15 cellular contexts compared by ENCODE assay signal in genomic region chr22:20563464-20563906, GRCh38. TPM values are rescaled to one million over a fixed set of nuclear protein-coding genes. Genes with fewer than 3 reads are reported as not detected.
DNase-seq lines count a peak whose midpoint lies in the region; ATAC-seq lines count a peak whose summit lies in the region.
"Had no signal": no experiment of that assay in that cellular context is flagged by ENCODE, and none has a peak within 500 bp of the region (broad histone marks: within the 10 kb centered on the region; RNA-seq: fewer than 3 reads in every experiment).

No MANE protein-coding gene starts in this region.

- H3K27ac Mint-ChIP-seq in activated CD4-positive, alpha-beta T cell treated with anti-CD3 and anti-CD28 coated beads for 36 hours, result peak overlapping the region; percentile 61
- peak overlapping the region; percentile 64 to 94 (median 90) for H3K27ac Mint-ChIP-seq in CD8-positive, alpha-beta memory T cell
- H3K27ac Mint-ChIP-seq in activated T-cell treated with anti-CD3 and anti-CD28 coated beads, Interleukin-2, amount 50 U/mL, for 72 hours, result peak overlapping the region; percentile 54
- peak overlapping the region in 9 of 10 donors; percentile 24 to 99 (median 90) for H3K27ac Mint-ChIP-seq in naive thymus-derived CD8-positive, alpha-beta T cell

- no peaks in the 10 kb centered on the region for H3K27me3 Mint-ChIP-seq in activated CD4-positive, alpha-beta T cell treated with anti-CD3 and anti-CD28 coated beads for 36 hours
- H3K27me3 Mint-ChIP-seq in CD8-positive, alpha-beta memory T cell, result peaks cover 0 to 1% of the 10 kb centered on the region in 2 donors
- H3K27me3 Mint-ChIP-seq in activated T-cell treated with anti-CD3 and anti-CD28 coated beads, Interleukin-2, amount 50 U/mL, for 72 hours (ENCODE audit: low read depth), result no peaks in the 10 kb centered on the region
- no peaks in the 10 kb centered on the region for H3K27me3 Mint-ChIP-seq in naive thymus-derived CD8-positive, alpha-beta T cell

- POLR2A ChIA-PET in activated CD4-positive, alpha-beta T cell treated with anti-CD3 and anti-CD28 coated beads for 36 hours (lab: Charles Lee), result no interaction called here
- POLR2A ChIA-PET in CD8-positive, alpha-beta memory T cell (lab: Charles Lee), result interaction anchor here (10.7 kb wide), 1 partner anchor 10 kb away, joined by 226 read pairs; no protein-coding TSS in a partner anchor
- POLR2A ChIA-PET in naive thymus-derived CD8-positive, alpha-beta T cell (lab: Charles Lee), result interaction anchor here (0.8 to 16.8 kb wide), 7 partner anchors 10 to 140 kb away, joined by 3 to 796 read pairs (median 3); partner anchors contain the start of genes KLHL22 and MED15

- H3K4me1 Mint-ChIP-seq in activated CD4-positive, alpha-beta T cell treated with anti-CD3 and anti-CD28 coated beads for 36 hours, result peaks cover 62% of the 10 kb centered on the region
- H3K4me1 Mint-ChIP-seq in CD8-positive, alpha-beta memory T cell, result peaks cover 71 to 93% (median 92%) of the 10 kb centered on the region in 3 donors
- H3K4me1 Mint-ChIP-seq in activated T-cell treated with anti-CD3 and anti-CD28 coated beads, Interleukin-2, amount 50 U/mL, for 72 hours (ENCODE audit: low read depth), result peaks cover 72% of the 10 kb centered on the region
- H3K4me1 Mint-ChIP-seq in naive thymus-derived CD8-positive, alpha-beta T cell, result peaks cover 35 to 82% (median 80%) of the 10 kb centered on the region in 4 donors

- H3K4me1 ChIP-seq in CD8-positive, alpha-beta memory T cell (ENCODE audit: insufficient read depth, low read length), result peaks cover 67% of the 10 kb centered on the region
- H3K4me1 ChIP-seq in aorta (ENCODE audit: control insufficient read depth in 1 of 2, insufficient read depth in 2 of 2, low read length in 2 of 2), result no peaks in the 10 kb centered on the region

- intact Hi-C loops in activated CD4-positive, alpha-beta T cell treated with anti-CD3 and anti-CD28 coated beads for 36 hours (cut with DNase I, micrococcal nuclease), result loop anchor here (2.0 to 10.0 kb wide), 2 partner anchors 55 to 139 kb away; no protein-coding TSS in a partner anchor
- intact Hi-C loops in aorta (cut with DNase I), result no loop called here

- 87 to 89% methylated on average over 4 of the region's 4 CpGs for WGBS in aorta, 2 donors

- H3K9me3 Mint-ChIP-seq in activated CD4-positive, alpha-beta T cell treated with anti-CD3 and anti-CD28 coated beads for 36 hours (ENCODE audit: low read depth), result peaks cover 9% of the 10 kb centered on the region
- peaks cover 0 to 8% (median 0%) of the 10 kb centered on the region in 5 donors for H3K9me3 Mint-ChIP-seq in CD8-positive, alpha-beta memory T cell
- H3K9me3 Mint-ChIP-seq in activated T-cell treated with anti-CD3 and anti-CD28 coated beads, Interleukin-2, amount 50 U/mL, for 72 hours, result peaks cover 6 to 10% of the 10 kb centered on the region in 2 donors
- peaks cover 5 to 12% (median 8%) of the 10 kb centered on the region in 9 donors for H3K9me3 Mint-ChIP-seq in naive thymus-derived CD8-positive, alpha-beta T cell

- CTCF ChIA-PET in activated CD4-positive, alpha-beta T cell treated with anti-CD3 and anti-CD28 coated beads for 36 hours (lab: Charles Lee), result interaction anchor here (0.9 to 13.1 kb wide), 12 partner anchors 11 to 185 kb away, joined by 3 to 185 read pairs (median 5); partner anchors contain the start of gene MED15
- CTCF ChIA-PET in CD8-positive, alpha-beta memory T cell (lab: Charles Lee), result interaction anchor here (1.0 to 12.6 kb wide), 14 partner anchors 8 to 107 kb away, joined by 3 to 389 read pairs (median 7); partner anchors contain the start of gene MED15

- no peak overlapping the region for H3K27ac ChIP-seq in CD8-positive, alpha-beta memory T cell (ENCODE audit: low read depth, low read length)
- no peak overlapping the region for H3K27ac ChIP-seq in aorta (ENCODE audit: low read depth in 1 of 2, low read length in 2 of 2)
- H3K27ac ChIP-seq: BLaER1, testis had no signal

- peak; percentile 49 for DNase-seq in activated CD4-positive, alpha-beta T cell treated with anti-CD3 and anti-CD28 coated beads for 36 hours
- no peak for DNase-seq in activated CD4-positive, alpha-beta T cell treated with anti-CD3 and anti-CD28 coated beads, Interleukin-2, amount 50 U/mL, for 4 hours
- no peak for DNase-seq in CD8-positive, alpha-beta memory T cell
- peak; percentile 68 to 74 for DNase-seq in activated T-cell treated with anti-CD3 and anti-CD28 coated beads, Interleukin-2, amount 50 U/mL, for 72 hours
- DNase-seq in naive thymus-derived CD8-positive, alpha-beta T cell, result no peak
- DNase-seq in aorta, result no peak
- DNase-seq: 8988T; MM.1S; stimulated activated CD4-positive, alpha-beta T cell treated with anti-CD3 and anti-CD28 coated beads, Interleukin-4, amount 100 ng/mL, for 1 hour; T-helper 9 cell had no signal

- H3K27me3 ChIP-seq in CD8-positive, alpha-beta memory T cell (ENCODE audit: insufficient read depth, low read length, poor library complexity, severe bottlenecking), result no peaks in the 10 kb centered on the region
- no peaks in the 10 kb centered on the region for H3K27me3 ChIP-seq in aorta (ENCODE audit: control insufficient read depth in 1 of 2, insufficient read depth in 2 of 2, low read length in 1 of 2)
- H3K27me3 ChIP-seq: BLaER1, testis had no signal

- ATAC-seq in activated CD4-positive, alpha-beta T cell treated with anti-CD3 and anti-CD28 coated beads for 36 hours, result peak; percentile 43
- peak; percentile 81 to 84 for ATAC-seq in activated T-cell treated with anti-CD3 and anti-CD28 coated beads, Interleukin-2, amount 50 U/mL, for 72 hours (replicated peaks in 1 of 2)
- no peak for ATAC-seq in naive thymus-derived CD8-positive, alpha-beta T cell
- ATAC-seq in aorta (ENCODE audit: low FRiP score) (no peak), GM18502 (IDR thresholded peaks at IDR 0.05; ENCODE audit: poor library complexity, unreplicated experiment) (no peak), GM21360 (IDR thresholded peaks at IDR 0.05; ENCODE audit: unreplicated experiment) (no peak)

- no peaks in the 10 kb centered on the region for H3K9me3 ChIP-seq in CD8-positive, alpha-beta memory T cell (ENCODE audit: low read length)
- H3K9me3 ChIP-seq in aorta (ENCODE audit: control insufficient read depth, low read length), result no peaks in the 10 kb centered on the region
- H3K9me3 ChIP-seq: testis had no signal

- H3K4me3 Mint-ChIP-seq in activated CD4-positive, alpha-beta T cell treated with anti-CD3 and anti-CD28 coated beads for 36 hours, result no peak overlapping the region
- H3K4me3 Mint-ChIP-seq in CD8-positive, alpha-beta memory T cell, result peak overlapping the region; percentile 49 to 89 (median 70)
- peak overlapping the region; percentile 34 to 79 for H3K4me3 Mint-ChIP-seq in activated T-cell treated with anti-CD3 and anti-CD28 coated beads, Interleukin-2, amount 50 U/mL, for 72 hours
- H3K4me3 Mint-ChIP-seq in naive thymus-derived CD8-positive, alpha-beta T cell, result peak overlapping the region in 5 of 10 donors; percentile 1 to 72 (median 16)

- H3K36me3 ChIP-seq in CD8-positive, alpha-beta memory T cell (ENCODE audit: insufficient read depth, low read length), result peaks cover 43% of the 10 kb centered on the region
- peaks cover 0 to 10% of the 10 kb centered on the region in 2 donors for H3K36me3 ChIP-seq in aorta (ENCODE audit: control insufficient read depth in 1 of 2, insufficient read depth in 2 of 2, low read length in 1 of 2)

- H3K36me3 Mint-ChIP-seq in activated CD4-positive, alpha-beta T cell treated with anti-CD3 and anti-CD28 coated beads for 36 hours (ENCODE audit: low read depth), result peaks cover 74% of the 10 kb centered on the region
- peaks cover 26 to 84% (median 31%) of the 10 kb centered on the region in 3 donors for H3K36me3 Mint-ChIP-seq in CD8-positive, alpha-beta memory T cell
- peaks cover 24 to 43% of the 10 kb centered on the region in 2 donors for H3K36me3 Mint-ChIP-seq in activated T-cell treated with anti-CD3 and anti-CD28 coated beads, Interleukin-2, amount 50 U/mL, for 72 hours (ENCODE audit: insufficient read depth in 2 of 2)
- peaks cover 10 to 72% (median 39%) of the 10 kb centered on the region in 3 donors for H3K36me3 Mint-ChIP-seq in naive thymus-derived CD8-positive, alpha-beta T cell

- H3K4me3 ChIP-seq in CD8-positive, alpha-beta memory T cell (ENCODE audit: low read length), result no peak overlapping the region
- H3K4me3 ChIP-seq in aorta (ENCODE audit: low read length in 2 of 2), result no peak overlapping the region
- H3K4me3 ChIP-seq: BLaER1, lung, testis had no signal

RNA-seq across cellular contexts. Expression of gene MED15, which starts 56.1 kb away (rescaled TPM):
- total RNA-seq in activated CD4-positive, alpha-beta T cell treated with anti-CD3 and anti-CD28 coated beads for 36 hours, result 100 to 1,000 TPM in 1 of 2 experiments, 10 to 100 TPM in 1; 84.4 to 107 TPM
- 100 to 1,000 TPM in 1 of 2 experiments, 10 to 100 TPM in 1; 98.0 to 106 TPM for total RNA-seq in CD8-positive, alpha-beta memory T cell
- polyA plus RNA-seq in CD8-positive, alpha-beta memory T cell, result 120 TPM
- 100 to 1,000 TPM; 106 to 113 TPM for total RNA-seq in activated T-cell treated with anti-CD3 and anti-CD28 coated beads, Interleukin-2, amount 50 U/mL, for 72 hours
- total RNA-seq in naive thymus-derived CD8-positive, alpha-beta T cell, result 100 to 1,000 TPM; 308 to 327 TPM
- polyA plus RNA-seq in naive thymus-derived CD8-positive, alpha-beta T cell, result 10 to 100 TPM; 25.4 to 85.2 (median 38.2) TPM
- 100 to 1,000 TPM in 1 of 2 donors, 10 to 100 TPM in 1; 93.7 to 119 TPM for total RNA-seq in aorta
- polyA plus RNA-seq in aorta, result 100 to 1,000 TPM in 1 of 2 donors, 10 to 100 TPM in 1; 23.5 to 100 TPM

Comparison
In these comparisons a context has a peak if more than half of its experiments do, and no peak if none do; other contexts are left out.
1. DNase-seq: peak in activated CD4-positive, alpha-beta T cell treated with anti-CD3 and anti-CD28 coated beads for 36 hours (single experiment) and activated T-cell treated with anti-CD3 and anti-CD28 coated beads, Interleukin-2, amount 50 U/mL, for 72 hours (2 of 2); none in activated CD4-positive, alpha-beta T cell treated with anti-CD3 and anti-CD28 coated beads, Interleukin-2, amount 50 U/mL, for 4 hours (0 of 2), CD8-positive, alpha-beta memory T cell (0 of 5), naive thymus-derived CD8-positive, alpha-beta T cell (0 of 10) and aorta (0 of 2).
2. ATAC-seq: peak in activated CD4-positive, alpha-beta T cell treated with anti-CD3 and anti-CD28 coated beads for 36 hours (single experiment) and activated T-cell treated with anti-CD3 and anti-CD28 coated beads, Interleukin-2, amount 50 U/mL, for 72 hours (2 of 2); none in naive thymus-derived CD8-positive, alpha-beta T cell (0 of 2), aorta (single experiment), GM18502 (single experiment) and GM21360 (single experiment).
3. intact Hi-C loops: an anchor here in activated CD4-positive, alpha-beta T cell treated with anti-CD3 and anti-CD28 coated beads for 36 hours (2.0 to 10.0 kb wide); none called in aorta.
4. Peak in every context shown above with its lines, with median percentiles within 50 percentile points of each other: H3K27ac Mint-ChIP-seq.